In genomic region chr19:45558399-45558878, GRCh38 we compare ENCODE assay signal across 8 cellular contexts. TPM values are rescaled to one million over a fixed set of nuclear protein-coding genes. Genes with fewer than 3 reads are reported as not detected.
DNase-seq lines count a peak whose midpoint lies in the region; ATAC-seq, FAIRE-seq and TF ChIP-seq lines count a peak whose summit lies in the region.

No MANE protein-coding gene starts in this region.

- intact Hi-C loops in endothelial cell of umbilical vein (cut with micrococcal nuclease): loop anchor here (1.0 kb wide), 1 partner anchor 35 kb away; no protein-coding TSS in a partner anchor

- no peak overlapping the region for H2AFZ ChIP-seq in GM23338
- H2AFZ ChIP-seq in endothelial cell of umbilical vein (ENCODE audit: low read depth, low read length): no peak overlapping the region

- H3K36me3 ChIP-seq in GM23338 (ENCODE audit: insufficient read depth) (no peaks in the 10 kb centered on the region), endothelial cell of umbilical vein (ENCODE audit: control insufficient read depth in 2 of 2, extremely low read depth in 1 of 2, insufficient read depth in 2 of 2, low read length in 2 of 2) (no peaks in the 10 kb centered on the region)

- H3K4me2 ChIP-seq in GM23338: no peak overlapping the region
- H3K4me2 ChIP-seq in endothelial cell of umbilical vein (ENCODE audit: insufficient read depth, low read length): no peak overlapping the region

- POLR2A ChIA-PET in endothelial cell of umbilical vein (lab: Charles Lee): no interaction called here

- no peaks in the 10 kb centered on the region for H3K9me2 ChIP-seq in GM23338 (ENCODE audit: insufficient read depth)

- H3K4me1 Mint-ChIP-seq in GM23338: peaks cover 2% of the 10 kb centered on the region
- peaks cover 0 to 15% of the 10 kb centered on the region in 2 donors for H3K4me1 Mint-ChIP-seq in natural killer cell treated with Interleukin-12 subunit alpha and Interleukin-12 subunit beta and Interleukin-15 and Interleukin-18, amount 100 ng/mL, for 72 hours (ENCODE audit: low read depth in 2 of 2)
- peaks cover 51% of the 10 kb centered on the region for H3K4me1 Mint-ChIP-seq in stimulated activated naive CD8-positive, alpha-beta T cell treated with anti-CD3 and anti-CD28 coated beads, Interleukin-15, amount 100 ng/mL, for 72 hours

- ATAC-seq in GM23338: peak; percentile 78
- ATAC-seq in natural killer cell treated with Interleukin-12 subunit alpha and Interleukin-12 subunit beta and Interleukin-15 and Interleukin-18, amount 100 ng/mL, for 72 hours: peak; percentile 79 to 87
- ATAC-seq in stimulated activated naive CD8-positive, alpha-beta T cell treated with anti-CD3 and anti-CD28 coated beads, Interleukin-15, amount 100 ng/mL, for 72 hours: peak; percentile 99
- no peak for ATAC-seq in HG03520 (IDR thresholded peaks at IDR 0.05; ENCODE audit: unreplicated experiment)

- no TSS peak for BruUV-seq in endothelial cell of umbilical vein (replicated peaks; lab: Mats Ljungman, UMichigan)

- dilution Hi-C loops in endothelial cell of umbilical vein (cut with MboI; ENCODE audit: extremely low pct_ligation_motif_present, low sequenced_read_pairs): no loop called here

- H3K4me1 ChIP-seq in GM23338 (ENCODE audit: insufficient read depth) (peaks cover 7% of the 10 kb centered on the region), endothelial cell of umbilical vein (ENCODE audit: control insufficient read depth, extremely low read depth, insufficient read depth, low read length) (no peaks in the 10 kb centered on the region)

- H3K27ac Mint-ChIP-seq in GM23338: peak overlapping the region; percentile 33; the same call in 1 of the 2 replicates
- H3K27ac Mint-ChIP-seq in natural killer cell treated with Interleukin-12 subunit alpha and Interleukin-12 subunit beta and Interleukin-15 and Interleukin-18, amount 100 ng/mL, for 72 hours: peak overlapping the region in 1 of 2 donors; percentile 73
- no peak overlapping the region for H3K27ac Mint-ChIP-seq in stimulated activated naive CD8-positive, alpha-beta T cell treated with anti-CD3 and anti-CD28 coated beads, Interleukin-15, amount 100 ng/mL, for 72 hours

- H3K4me3 ChIP-seq in GM23338 (no peak overlapping the region), endothelial cell of umbilical vein (replicated peaks in 1 of 3; ENCODE audit: insufficient read depth in 1 of 3, low read depth in 1 of 3, low read length in 3 of 3) (no peak overlapping the region)

- no peaks in the 10 kb centered on the region for H3K27me3 ChIP-seq in GM23338 (ENCODE audit: insufficient read depth)
- no peaks in the 10 kb centered on the region for H3K27me3 ChIP-seq in endothelial cell of umbilical vein (ENCODE audit: control insufficient read depth in 2 of 2, insufficient read depth in 2 of 2, low read length in 2 of 2)

- H3K36me3 Mint-ChIP-seq in GM23338 (ENCODE audit: low read depth): no peaks in the 10 kb centered on the region
- no peaks in the 10 kb centered on the region for H3K36me3 Mint-ChIP-seq in natural killer cell treated with Interleukin-12 subunit alpha and Interleukin-12 subunit beta and Interleukin-15 and Interleukin-18, amount 100 ng/mL, for 72 hours

- no peaks in the 10 kb centered on the region for H3K9me3 ChIP-seq in endothelial cell of umbilical vein (replicated peaks; ENCODE audit: control insufficient read depth, insufficient read depth, low read length)

- peak; percentile 84 for FAIRE-seq in endothelial cell of umbilical vein (lab: Jason Lieb, UNC)

- H3F3A ChIP-seq in GM23338 (replicated peaks; ENCODE audit: low read depth): peaks cover 14% of the 10 kb centered on the region; the same call in 1 of the 2 replicates

- H4K20me1 ChIP-seq in GM23338 (replicated peaks; ENCODE audit: insufficient read depth) (no peaks in the 10 kb centered on the region; the same call in 1 of the 2 replicates), endothelial cell of umbilical vein (replicated peaks; ENCODE audit: control insufficient read depth, extremely low read depth, insufficient read depth, low read length) (no peaks in the 10 kb centered on the region)

- H3K79me2 ChIP-seq in GM23338 (replicated peaks; ENCODE audit: insufficient read depth) (peaks cover 8% of the 10 kb centered on the region; the same call in 1 of the 2 replicates), endothelial cell of umbilical vein (ENCODE audit: control insufficient read depth, insufficient read depth, low read length) (no peaks in the 10 kb centered on the region)

- peaks cover 12% of the 10 kb centered on the region for H3K27me3 Mint-ChIP-seq in GM23338 (ENCODE audit: insufficient read depth, low read depth, poor library complexity)
- no peaks in the 10 kb centered on the region for H3K27me3 Mint-ChIP-seq in natural killer cell treated with Interleukin-12 subunit alpha and Interleukin-12 subunit beta and Interleukin-15 and Interleukin-18, amount 100 ng/mL, for 72 hours
- H3K27me3 Mint-ChIP-seq in stimulated activated naive CD8-positive, alpha-beta T cell treated with anti-CD3 and anti-CD28 coated beads, Interleukin-15, amount 100 ng/mL, for 72 hours: no peaks in the 10 kb centered on the region

- H3K4me3 Mint-ChIP-seq in GM23338: no peak overlapping the region
- no peak overlapping the region for H3K4me3 Mint-ChIP-seq in natural killer cell treated with Interleukin-12 subunit alpha and Interleukin-12 subunit beta and Interleukin-15 and Interleukin-18, amount 100 ng/mL, for 72 hours
- no peak overlapping the region for H3K4me3 Mint-ChIP-seq in stimulated activated naive CD8-positive, alpha-beta T cell treated with anti-CD3 and anti-CD28 coated beads, Interleukin-15, amount 100 ng/mL, for 72 hours

- CTCF ChIA-PET in endothelial cell of umbilical vein (lab: Charles Lee): interaction anchor here (0.6 to 2.5 kb wide), 36 partner anchors 8 to 121 kb away, joined by 3 to 36 read pairs (median 7); no protein-coding TSS in a partner anchor

- H3K27ac ChIP-seq in GM23338 (ENCODE audit: low read depth) (peak overlapping the region; percentile 12; the same call in 1 of the 2 replicates), endothelial cell of umbilical vein (ENCODE audit: insufficient read depth, low read depth, low read length) (no peak overlapping the region)

- no peaks in the 10 kb centered on the region for H3K9me3 Mint-ChIP-seq in GM23338
- no peaks in the 10 kb centered on the region for H3K9me3 Mint-ChIP-seq in natural killer cell treated with Interleukin-12 subunit alpha and Interleukin-12 subunit beta and Interleukin-15 and Interleukin-18, amount 100 ng/mL, for 72 hours
- no peaks in the 10 kb centered on the region for H3K9me3 Mint-ChIP-seq in stimulated activated naive CD8-positive, alpha-beta T cell treated with anti-CD3 and anti-CD28 coated beads, Interleukin-15, amount 100 ng/mL, for 72 hours

- peak; percentile 71 for DNase-seq in AG20443 (ENCODE audit: low spot score)
- peak; percentile 93 for DNase-seq in GM23338 (ENCODE audit: low spot score)
- DNase-seq in NCI-H82 treated with DMSO at 0.1 percent for 48 hours (lab: John Stamatoyannopoulos, UW; ENCODE audit: unreplicated experiment): peak; percentile 76
- DNase-seq in activated CD8-positive, alpha-beta memory T cell treated with anti-CD3 and anti-CD28 coated beads for 24 hours: peak; percentile 75
- DNase-seq in endothelial cell of umbilical vein (ENCODE audit: low read depth, low spot score): peak; percentile 46
- no peak for DNase-seq in natural killer cell treated with Interleukin-12 subunit alpha and Interleukin-12 subunit beta and Interleukin-15 and Interleukin-18, amount 100 ng/mL, for 72 hours (ENCODE audit: low spot score)
- peak; percentile 69 to 79 for DNase-seq in stimulated activated naive CD8-positive, alpha-beta T cell treated with anti-CD3 and anti-CD28 coated beads, Interleukin-15, amount 100 ng/mL, for 72 hours

- peak; percentile 88 to 94 for TF ChIP-seq CTCF in GM23338 (conservative IDR thresholded peaks at IDR 0.05; ENCODE audit: low read depth in 2 of 2)
- TF ChIP-seq CTCF in endothelial cell of umbilical vein (IDR thresholded peaks at IDR 0.05; ENCODE audit: extremely low read depth in 1 of 2, insufficient read depth in 1 of 2, low read depth in 1 of 2, low read length in 2 of 2): peak; percentile 70 to 78

- no peak for TF ChIP-seq POLR2A in endothelial cell of umbilical vein (IDR thresholded peaks at IDR 0.05; ENCODE audit: low read depth, low read length)

- H3K9ac ChIP-seq in endothelial cell of umbilical vein (replicated peaks; ENCODE audit: extremely low read depth, insufficient read depth, low read length): no peak overlapping the region

- no peaks in the 10 kb centered on the region for H3K9me1 ChIP-seq in endothelial cell of umbilical vein (replicated peaks; ENCODE audit: control insufficient read depth, extremely low read depth, insufficient read depth, low read length)

RNA-seq across cellular contexts. Expression of gene OPA3, which starts 26.2 kb away (rescaled TPM):
- total RNA-seq in GM23338 (2014; rRNA removed; shearing (Covaris generic)): 13.5 and 14.5 TPM in 2 replicates
- polyA plus RNA-seq in GM23338 (2016; fragmentation: Nextera tagmentation; extraction: Ambion mirVana) (9.1 and 11.5 TPM in 2 replicates), endothelial cell of umbilical vein (16.0 and 17.1 TPM in 2 replicates)
- 13.8 and 15.4 TPM in 2 replicates for total RNA-seq in endothelial cell of umbilical vein
- polyA plus RNA-seq in endothelial cell of umbilical vein (2011; cell fraction: cytosol; rRNA removed): 14.5 and 14.6 TPM in 2 replicates
- 8.3 and 8.4 TPM in 2 replicates for polyA plus RNA-seq in endothelial cell of umbilical vein (2011; cell fraction: nucleus; rRNA removed)
- 7.5 and 9.7 TPM in 2 replicates for polyA plus RNA-seq in endothelial cell of umbilical vein (2012)
- polyA minus RNA-seq in endothelial cell of umbilical vein: 15.8 and 23.6 TPM in 2 replicates
- 3.9 TPM for polyA minus RNA-seq in endothelial cell of umbilical vein (2011; cell fraction: cytosol; rRNA and poly(A)+ RNA removed)
- polyA minus RNA-seq in endothelial cell of umbilical vein (2011; cell fraction: nucleus; rRNA and poly(A)+ RNA removed): 6.0 and 8.0 TPM in 2 replicates
- 10 to 100 TPM; 17.0 to 17.5 TPM for total RNA-seq in natural killer cell treated with Interleukin-12 subunit alpha and Interleukin-12 subunit beta and Interleukin-15 and Interleukin-18, amount 100 ng/mL, for 72 hours

RNA-seq across cellular contexts. Expression of gene GPR4, which starts 43.6 kb away (rescaled TPM):
- total RNA-seq in GM23338 (2014; rRNA removed; shearing (Covaris generic)): 0.14 and 0.35 TPM in 2 replicates
- 0.06 and 0.59 TPM in 2 replicates for polyA plus RNA-seq in GM23338 (2016; fragmentation: Nextera tagmentation; extraction: Ambion mirVana)
- total RNA-seq in endothelial cell of umbilical vein: 26.7 and 30.3 TPM in 2 replicates
- polyA plus RNA-seq in endothelial cell of umbilical vein: 13.4 and 17.9 TPM in 2 replicates
- polyA plus RNA-seq in endothelial cell of umbilical vein (2011; cell fraction: cytosol; rRNA removed): 9.8 and 13.2 TPM in 2 replicates
- 6.1 and 14.3 TPM in 2 replicates for polyA plus RNA-seq in endothelial cell of umbilical vein (2011; cell fraction: nucleus; rRNA removed)
- polyA plus RNA-seq in endothelial cell of umbilical vein (2012): 13.1 and 37.5 TPM in 2 replicates
- polyA minus RNA-seq in endothelial cell of umbilical vein: 5.6 and 6.7 TPM in 2 replicates
- polyA minus RNA-seq in endothelial cell of umbilical vein (2011; cell fraction: cytosol; rRNA and poly(A)+ RNA removed): not detected
- 3.5 and 6.2 TPM in 2 replicates for polyA minus RNA-seq in endothelial cell of umbilical vein (2011; cell fraction: nucleus; rRNA and poly(A)+ RNA removed)
- total RNA-seq in natural killer cell treated with Interleukin-12 subunit alpha and Interleukin-12 subunit beta and Interleukin-15 and Interleukin-18, amount 100 ng/mL, for 72 hours: under 1 TPM in 1 of 2 donors, not detected in 1; 0.24 TPM

RNA-seq across cellular contexts. Expression of gene VASP, which starts 51.2 kb away (rescaled TPM):
- total RNA-seq in GM23338 (2014; rRNA removed; shearing (Covaris generic)): 146 and 147 TPM in 2 replicates
- polyA plus RNA-seq in GM23338 (2016; fragmentation: Nextera tagmentation; extraction: Ambion mirVana): 60.3 and 68.3 TPM in 2 replicates
- total RNA-seq in endothelial cell of umbilical vein: 154 and 186 TPM in 2 replicates
- 94.3 and 126 TPM in 2 replicates for polyA plus RNA-seq in endothelial cell of umbilical vein
- polyA plus RNA-seq in endothelial cell of umbilical vein (2011; cell fraction: cytosol; rRNA removed): 64.2 and 67.9 TPM in 2 replicates
- polyA plus RNA-seq in endothelial cell of umbilical vein (2011; cell fraction: nucleus; rRNA removed): 57.6 and 70.4 TPM in 2 replicates
- polyA plus RNA-seq in endothelial cell of umbilical vein (2012): 74.7 and 84.2 TPM in 2 replicates
- 65.0 and 69.3 TPM in 2 replicates for polyA minus RNA-seq in endothelial cell of umbilical vein
- 43.9 TPM for polyA minus RNA-seq in endothelial cell of umbilical vein (2011; cell fraction: cytosol; rRNA and poly(A)+ RNA removed)
- 22.8 and 42.8 TPM in 2 replicates for polyA minus RNA-seq in endothelial cell of umbilical vein (2011; cell fraction: nucleus; rRNA and poly(A)+ RNA removed)
- total RNA-seq in natural killer cell treated with Interleukin-12 subunit alpha and Interleukin-12 subunit beta and Interleukin-15 and Interleukin-18, amount 100 ng/mL, for 72 hours: 100 to 1,000 TPM; 447 to 589 TPM

Comparison
In these comparisons a context has a peak if more than half of its experiments do, and no peak if none do; other contexts are left out.
1. RNA of gene GPR4, which starts 43.6 kb away (total RNA-seq): 26.7 to 30.3 TPM in endothelial cell of umbilical vein; 0.24 TPM in natural killer cell treated with Interleukin-12 subunit alpha and Interleukin-12 subunit beta and Interleukin-15 and Interleukin-18, amount 100 ng/mL, for 72 hours and 0.14 to 0.35 TPM in GM23338; every median in the first group is over 10 times any median in the second.